ENCODE assay signal across 24 cellular contexts in genomic region chr14:67031920-67032774, GRCh38.
"Had no signal": no experiment of that assay in that cellular context is flagged by ENCODE, and none has a peak within 500 bp of the region (broad histone marks: within the 10 kb centered on the region; RNA-seq: fewer than 3 reads in every experiment).

No MANE protein-coding gene starts in this region.

- FAIRE-seq: kidney had no signal

- H3K4me2 ChIP-seq: hepatocyte had no signal

- H3K4me3 Mint-ChIP-seq: memory B cell, mesothelial cell of epicardium, natural killer cell, neural crest cell had no signal

- H2AFZ ChIP-seq: hepatocyte had no signal

- H3K27me3 Mint-ChIP-seq: memory B cell had no signal

- H3K27me3 ChIP-seq: dorsolateral prefrontal cortex, hepatocyte, right atrium auricular region, sigmoid colon, stomach, transverse colon had no signal

- H3K79me2 ChIP-seq: hepatocyte had no signal

- H3K27ac ChIP-seq: dorsolateral prefrontal cortex, hepatocyte, left ventricle myocardium inferior, lower lobe of right lung, right atrium auricular region, sigmoid colon, skin epidermis, stomach, thoracic aorta, transverse colon had no signal

- H3K9me3 ChIP-seq: lower lobe of right lung, thoracic aorta had no signal

- DNase-seq: cortex of kidney; dorsolateral prefrontal cortex; effector CD8-positive, alpha-beta T cell; foreskin melanocyte; head of caudate nucleus; kidney; left cardiac atrium; left ventricle myocardium inferior; lower lobe of right lung; natural killer cell; posterior cingulate gyrus; sigmoid colon; stimulated activated CD4-positive, alpha-beta T cell treated with anti-CD3 and anti-CD28 coated beads, Interleukin-12 subunit alpha, Interleukin-12 subunit beta, amount 100 ng/mL, for 4 hours; stimulated activated naive CD4-positive, alpha-beta T cell; stomach; substantia nigra; transverse colon had no signal

- H3K4me1 Mint-ChIP-seq: memory B cell, mesothelial cell of epicardium, natural killer cell, neural crest cell had no signal

- H3K36me3 ChIP-seq: lower lobe of right lung, right atrium auricular region, sigmoid colon, thoracic aorta had no signal

- H3K4me1 ChIP-seq: left ventricle myocardium inferior, lower lobe of right lung, right atrium auricular region, sigmoid colon, stomach, transverse colon had no signal

- H3K4me3 ChIP-seq: dorsolateral prefrontal cortex, hepatocyte, left ventricle myocardium inferior, lower lobe of right lung, right atrium auricular region, sigmoid colon, skin epidermis, stomach, thoracic aorta, transverse colon had no signal

- H3K27ac Mint-ChIP-seq: memory B cell, mesothelial cell of epicardium, natural killer cell had no signal
